In genomic region chr19:45717131-45717982, GRCh38 we compare ENCODE assay signal across 1 cellular context.
TF ChIP-seq lines count a peak whose summit lies in the region.

No MANE protein-coding gene starts in this region.

TF ChIP-seq in HepG2, 621 proteins besides CTCF, POLR2A, EP300 and RAD21 (continued from another document and continues in another):
- TF ChIP-seq HNF1A (IDR thresholded peaks at IDR 0.05; ENCODE audit: low read depth) (peak; percentile 52; the same call in 1 of the 2 replicates), HNF1A (CRISPR knock-in tag; IDR thresholded peaks at IDR 0.05; ENCODE audit: borderline replicate concordance) (peak; percentile 77; the same call in 1 of the 2 replicates), ZNF180 (CRISPR knock-in tag; IDR thresholded peaks at IDR 0.05; ENCODE audit: borderline replicate concordance, low read depth) (no peak), IKZF1 (IDR thresholded peaks at IDR 0.05) (no peak), KDM5A (IDR thresholded peaks at IDR 0.05; ENCODE audit: borderline replicate concordance, low read length) (peak; percentile 66; the same call in 1 of the 2 replicates), ZNF746 (CRISPR knock-in tag; IDR thresholded peaks at IDR 0.05) (no peak; the same call in 1 of the 2 replicates), GRHL1 (CRISPR knock-in tag; conservative IDR thresholded peaks at IDR 0.05) (no peak), ZNF282 (IDR thresholded peaks at IDR 0.05; ENCODE audit: partially characterized antibody) (no peak), ZSCAN21 (CRISPR knock-in tag; IDR thresholded peaks at IDR 0.05; ENCODE audit: borderline replicate concordance) (peak; percentile 70; the same call in 1 of the 2 replicates), MED13 (CRISPR knock-in tag; IDR thresholded peaks at IDR 0.05) (peak; percentile 74; the same call in 1 of the 2 replicates), JARID2 (CRISPR knock-in tag; IDR thresholded peaks at IDR 0.05; ENCODE audit: insufficient replicate concordance) (no peak), ZNF263 (CRISPR knock-in tag; IDR thresholded peaks at IDR 0.05) (0 out of 2 replicates have a peak, but pooled peaks have one; percentile 24), PAWR (CRISPR knock-in tag; IDR thresholded peaks at IDR 0.05; ENCODE audit: borderline replicate concordance) (no peak), MIER2 (CRISPR knock-in tag; IDR thresholded peaks at IDR 0.05) (0 out of 2 replicates have a peak, but pooled peaks have one; percentile 40), FOSL2 (CRISPR knock-in tag; IDR thresholded peaks at IDR 0.05) (peak; percentile 69), DNMT3B (CRISPR knock-in tag; conservative IDR thresholded peaks at IDR 0.05) (no peak), HHEX (CRISPR knock-in tag; IDR thresholded peaks at IDR 0.05) (no peak), BHLHE40 (IDR thresholded peaks at IDR 0.05; ENCODE audit: low read length) (peak; percentile 89), ZNF431 (CRISPR knock-in tag; IDR thresholded peaks at IDR 0.05; ENCODE audit: borderline replicate concordance, low read depth) (peak; percentile 58; the same call in 1 of the 2 replicates), SIX4 (CRISPR knock-in tag; IDR thresholded peaks at IDR 0.05) (peak; percentile 67; the same call in 1 of the 2 replicates), ZNF280D (CRISPR knock-in tag; IDR thresholded peaks at IDR 0.05) (no peak), CHD4 (IDR thresholded peaks at IDR 0.05; ENCODE audit: borderline replicate concordance, low read length) (no peak), CHCHD3 (CRISPR knock-in tag; IDR thresholded peaks at IDR 0.05) (no peak), U2AF2 (IDR thresholded peaks at IDR 0.05; ENCODE audit: low read depth, low read length) (peak; percentile 23; the same call in 1 of the 2 replicates), ZBTB7B (CRISPR knock-in tag; IDR thresholded peaks at IDR 0.05) (no peak; the same call in 1 of the 2 replicates), AGO1 (IDR thresholded peaks at IDR 0.05; ENCODE audit: low read depth, low read length, poor library complexity, severe bottlenecking) (peak; percentile 77), SALL2 (CRISPR knock-in tag; IDR thresholded peaks at IDR 0.05) (peak; percentile 95), POGZ (CRISPR knock-in tag; IDR thresholded peaks at IDR 0.05) (peak; percentile 91), ZNF614 (CRISPR knock-in tag; IDR thresholded peaks at IDR 0.05; ENCODE audit: borderline replicate concordance) (peak; percentile 87; the same call in 1 of the 2 replicates), ADNP (CRISPR knock-in tag; IDR thresholded peaks at IDR 0.05) (no peak), MTERF4 (CRISPR knock-in tag; IDR thresholded peaks at IDR 0.05) (no peak)
- TF ChIP-seq, protein P1, sequence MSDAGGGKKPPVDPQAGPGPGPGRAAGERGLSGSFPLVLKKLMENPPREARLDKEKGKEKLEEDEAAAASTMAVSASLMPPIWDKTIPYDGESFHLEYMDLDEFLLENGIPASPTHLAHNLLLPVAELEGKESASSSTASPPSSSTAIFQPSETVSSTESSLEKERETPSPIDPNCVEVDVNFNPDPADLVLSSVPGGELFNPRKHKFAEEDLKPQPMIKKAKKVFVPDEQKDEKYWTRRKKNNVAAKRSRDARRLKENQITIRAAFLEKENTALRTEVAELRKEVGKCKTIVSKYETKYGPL (CRISPR knock-in tag; IDR thresholded peaks at IDR 0.05): 0 out of 2 replicates have a peak, but pooled peaks have one; percentile 24
- TF ChIP-seq, protein P2, sequence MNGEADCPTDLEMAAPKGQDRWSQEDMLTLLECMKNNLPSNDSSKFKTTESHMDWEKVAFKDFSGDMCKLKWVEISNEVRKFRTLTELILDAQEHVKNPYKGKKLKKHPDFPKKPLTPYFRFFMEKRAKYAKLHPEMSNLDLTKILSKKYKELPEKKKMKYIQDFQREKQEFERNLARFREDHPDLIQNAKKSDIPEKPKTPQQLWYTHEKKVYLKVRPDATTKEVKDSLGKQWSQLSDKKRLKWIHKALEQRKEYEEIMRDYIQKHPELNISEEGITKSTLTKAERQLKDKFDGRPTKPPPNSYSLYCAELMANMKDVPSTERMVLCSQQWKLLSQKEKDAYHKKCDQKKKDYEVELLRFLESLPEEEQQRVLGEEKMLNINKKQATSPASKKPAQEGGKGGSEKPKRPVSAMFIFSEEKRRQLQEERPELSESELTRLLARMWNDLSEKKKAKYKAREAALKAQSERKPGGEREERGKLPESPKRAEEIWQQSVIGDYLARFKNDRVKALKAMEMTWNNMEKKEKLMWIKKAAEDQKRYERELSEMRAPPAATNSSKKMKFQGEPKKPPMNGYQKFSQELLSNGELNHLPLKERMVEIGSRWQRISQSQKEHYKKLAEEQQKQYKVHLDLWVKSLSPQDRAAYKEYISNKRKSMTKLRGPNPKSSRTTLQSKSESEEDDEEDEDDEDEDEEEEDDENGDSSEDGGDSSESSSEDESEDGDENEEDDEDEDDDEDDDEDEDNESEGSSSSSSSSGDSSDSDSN (CRISPR knock-in tag; IDR thresholded peaks at IDR 0.05): no peak
- TF ChIP-seq, protein P3, sequence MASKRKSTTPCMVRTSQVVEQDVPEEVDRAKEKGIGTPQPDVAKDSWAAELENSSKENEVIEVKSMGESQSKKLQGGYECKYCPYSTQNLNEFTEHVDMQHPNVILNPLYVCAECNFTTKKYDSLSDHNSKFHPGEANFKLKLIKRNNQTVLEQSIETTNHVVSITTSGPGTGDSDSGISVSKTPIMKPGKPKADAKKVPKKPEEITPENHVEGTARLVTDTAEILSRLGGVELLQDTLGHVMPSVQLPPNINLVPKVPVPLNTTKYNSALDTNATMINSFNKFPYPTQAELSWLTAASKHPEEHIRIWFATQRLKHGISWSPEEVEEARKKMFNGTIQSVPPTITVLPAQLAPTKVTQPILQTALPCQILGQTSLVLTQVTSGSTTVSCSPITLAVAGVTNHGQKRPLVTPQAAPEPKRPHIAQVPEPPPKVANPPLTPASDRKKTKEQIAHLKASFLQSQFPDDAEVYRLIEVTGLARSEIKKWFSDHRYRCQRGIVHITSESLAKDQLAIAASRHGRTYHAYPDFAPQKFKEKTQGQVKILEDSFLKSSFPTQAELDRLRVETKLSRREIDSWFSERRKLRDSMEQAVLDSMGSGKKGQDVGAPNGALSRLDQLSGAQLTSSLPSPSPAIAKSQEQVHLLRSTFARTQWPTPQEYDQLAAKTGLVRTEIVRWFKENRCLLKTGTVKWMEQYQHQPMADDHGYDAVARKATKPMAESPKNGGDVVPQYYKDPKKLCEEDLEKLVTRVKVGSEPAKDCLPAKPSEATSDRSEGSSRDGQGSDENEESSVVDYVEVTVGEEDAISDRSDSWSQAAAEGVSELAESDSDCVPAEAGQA (IDR thresholded peaks at IDR 0.05; ENCODE audit: low read depth): peak; percentile 41; the same call in 1 of the 2 replicates
- TF ChIP-seq, protein P3 (CRISPR knock-in tag; IDR thresholded peaks at IDR 0.05; ENCODE audit: borderline replicate concordance): no peak
- TF ChIP-seq, protein P4, sequence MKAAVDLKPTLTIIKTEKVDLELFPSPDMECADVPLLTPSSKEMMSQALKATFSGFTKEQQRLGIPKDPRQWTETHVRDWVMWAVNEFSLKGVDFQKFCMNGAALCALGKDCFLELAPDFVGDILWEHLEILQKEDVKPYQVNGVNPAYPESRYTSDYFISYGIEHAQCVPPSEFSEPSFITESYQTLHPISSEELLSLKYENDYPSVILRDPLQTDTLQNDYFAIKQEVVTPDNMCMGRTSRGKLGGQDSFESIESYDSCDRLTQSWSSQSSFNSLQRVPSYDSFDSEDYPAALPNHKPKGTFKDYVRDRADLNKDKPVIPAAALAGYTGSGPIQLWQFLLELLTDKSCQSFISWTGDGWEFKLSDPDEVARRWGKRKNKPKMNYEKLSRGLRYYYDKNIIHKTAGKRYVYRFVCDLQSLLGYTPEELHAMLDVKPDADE (CRISPR knock-in tag; IDR thresholded peaks at IDR 0.05): peak; percentile 81; the same call in 1 of the 2 replicates
- TF ChIP-seq, protein P5, sequence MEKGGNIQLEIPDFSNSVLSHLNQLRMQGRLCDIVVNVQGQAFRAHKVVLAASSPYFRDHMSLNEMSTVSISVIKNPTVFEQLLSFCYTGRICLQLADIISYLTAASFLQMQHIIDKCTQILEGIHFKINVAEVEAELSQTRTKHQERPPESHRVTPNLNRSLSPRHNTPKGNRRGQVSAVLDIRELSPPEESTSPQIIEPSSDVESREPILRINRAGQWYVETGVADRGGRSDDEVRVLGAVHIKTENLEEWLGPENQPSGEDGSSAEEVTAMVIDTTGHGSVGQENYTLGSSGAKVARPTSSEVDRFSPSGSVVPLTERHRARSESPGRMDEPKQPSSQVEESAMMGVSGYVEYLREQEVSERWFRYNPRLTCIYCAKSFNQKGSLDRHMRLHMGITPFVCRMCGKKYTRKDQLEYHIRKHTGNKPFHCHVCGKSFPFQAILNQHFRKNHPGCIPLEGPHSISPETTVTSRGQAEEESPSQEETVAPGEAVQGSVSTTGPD (CRISPR knock-in tag; IDR thresholded peaks at IDR 0.05): no peak
